Comparison of ENCODE assay signal across 1 cellular context in genomic region chr4:116385583-116385982, GRCh38.
TF ChIP-seq lines count a peak whose summit lies in the region.

No MANE protein-coding gene starts in this region.

TF ChIP-seq in HCT116, 20 proteins besides CTCF, POLR2A, EP300 and RAD21 (continued from another document):
- TF ChIP-seq, protein P1, sequence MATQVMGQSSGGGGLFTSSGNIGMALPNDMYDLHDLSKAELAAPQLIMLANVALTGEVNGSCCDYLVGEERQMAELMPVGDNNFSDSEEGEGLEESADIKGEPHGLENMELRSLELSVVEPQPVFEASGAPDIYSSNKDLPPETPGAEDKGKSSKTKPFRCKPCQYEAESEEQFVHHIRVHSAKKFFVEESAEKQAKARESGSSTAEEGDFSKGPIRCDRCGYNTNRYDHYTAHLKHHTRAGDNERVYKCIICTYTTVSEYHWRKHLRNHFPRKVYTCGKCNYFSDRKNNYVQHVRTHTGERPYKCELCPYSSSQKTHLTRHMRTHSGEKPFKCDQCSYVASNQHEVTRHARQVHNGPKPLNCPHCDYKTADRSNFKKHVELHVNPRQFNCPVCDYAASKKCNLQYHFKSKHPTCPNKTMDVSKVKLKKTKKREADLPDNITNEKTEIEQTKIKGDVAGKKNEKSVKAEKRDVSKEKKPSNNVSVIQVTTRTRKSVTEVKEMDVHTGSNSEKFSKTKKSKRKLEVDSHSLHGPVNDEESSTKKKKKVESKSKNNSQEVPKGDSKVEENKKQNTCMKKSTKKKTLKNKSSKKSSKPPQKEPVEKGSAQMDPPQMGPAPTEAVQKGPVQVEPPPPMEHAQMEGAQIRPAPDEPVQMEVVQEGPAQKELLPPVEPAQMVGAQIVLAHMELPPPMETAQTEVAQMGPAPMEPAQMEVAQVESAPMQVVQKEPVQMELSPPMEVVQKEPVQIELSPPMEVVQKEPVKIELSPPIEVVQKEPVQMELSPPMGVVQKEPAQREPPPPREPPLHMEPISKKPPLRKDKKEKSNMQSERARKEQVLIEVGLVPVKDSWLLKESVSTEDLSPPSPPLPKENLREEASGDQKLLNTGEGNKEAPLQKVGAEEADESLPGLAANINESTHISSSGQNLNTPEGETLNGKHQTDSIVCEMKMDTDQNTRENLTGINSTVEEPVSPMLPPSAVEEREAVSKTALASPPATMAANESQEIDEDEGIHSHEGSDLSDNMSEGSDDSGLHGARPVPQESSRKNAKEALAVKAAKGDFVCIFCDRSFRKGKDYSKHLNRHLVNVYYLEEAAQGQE (IDR thresholded peaks at IDR 0.05; ENCODE audit: low read depth) = no peak
- no peak for TF ChIP-seq ZNF274 (IDR thresholded peaks at IDR 0.05; ENCODE audit: low read depth, low read length)
- TF ChIP-seq, protein P2, sequence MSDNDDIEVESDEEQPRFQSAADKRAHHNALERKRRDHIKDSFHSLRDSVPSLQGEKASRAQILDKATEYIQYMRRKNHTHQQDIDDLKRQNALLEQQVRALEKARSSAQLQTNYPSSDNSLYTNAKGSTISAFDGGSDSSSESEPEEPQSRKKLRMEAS (IDR thresholded peaks at IDR 0.05) = no peak
- no peak for TF ChIP-seq CEBPB (IDR thresholded peaks at IDR 0.05; ENCODE audit: low read depth)
- no peak for TF ChIP-seq CBX3 (IDR thresholded peaks at IDR 0.05; ENCODE audit: low read depth)
